8 cellular contexts compared by ENCODE assay signal in genomic region chr13:27170221-27170520, GRCh38.
DNase-seq lines count a peak whose midpoint lies in the region; ATAC-seq and TF ChIP-seq lines count a peak whose summit lies in the region.

No MANE protein-coding gene starts in this region.

- ATAC-seq in GM21526 (IDR thresholded peaks at IDR 0.05; ENCODE audit: low FRiP score, unreplicated experiment), result no peak
- ATAC-seq in HG02588 (IDR thresholded peaks at IDR 0.05; ENCODE audit: unreplicated experiment), result no peak

- DNase-seq in GM06990 (ENCODE audit: extremely low read depth, insufficient read length) (peak; percentile 65), cardiac fibroblast (ENCODE audit: low read depth in 2 of 2) (peak; percentile 58 to 77), NCI-H1105 treated with DMSO at 0.1 percent for 48 hours (lab: John Stamatoyannopoulos, UW) (no peak), GM19240 (ENCODE audit: insufficient read length, low spot score) (no peak)

- peak overlapping the region; percentile 82 for H3K4me2 ChIP-seq in Loucy (ENCODE audit: low read depth, low read length, poor library complexity, severe bottlenecking)

- H3K4me3 ChIP-seq in GM06990 (replicated peaks; ENCODE audit: low read depth, low read length) (peak overlapping the region; percentile 73), Loucy (ENCODE audit: low read length, poor library complexity, severe bottlenecking) (peak overlapping the region; percentile 89), cardiac fibroblast (replicated peaks in 1 of 2; ENCODE audit: low read depth in 2 of 2, low read length in 2 of 2) (peak overlapping the region; percentile 63 to 71), muscle layer of colon (ENCODE audit: low read depth in 1 of 2, low read length in 2 of 2) (peak overlapping the region; percentile 23 to 65)

- no peaks in the 10 kb centered on the region for H3K9me3 ChIP-seq in Loucy (ENCODE audit: insufficient read depth, low read depth, low read length)
- no peaks in the 10 kb centered on the region for H3K9me3 ChIP-seq in muscle layer of colon (ENCODE audit: low read length)

- no peaks in the 10 kb centered on the region for H3K36me3 ChIP-seq in GM06990 (ENCODE audit: control insufficient read depth, insufficient read depth, low read length)
- H3K36me3 ChIP-seq in Loucy (ENCODE audit: insufficient read depth, low read length), result no peaks in the 10 kb centered on the region
- no peaks in the 10 kb centered on the region for H3K36me3 ChIP-seq in muscle layer of colon (ENCODE audit: insufficient read depth, low read length)

- H3K9ac ChIP-seq in Loucy (ENCODE audit: low read depth, low read length, poor library complexity, severe bottlenecking) (peak overlapping the region; percentile 77), muscle layer of colon (ENCODE audit: low read length) (peak overlapping the region; percentile 85)

- H3K9me2 ChIP-seq in Loucy (replicated peaks; ENCODE audit: low read depth, low read length), result no peaks in the 10 kb centered on the region

- H3K27me3 ChIP-seq in GM06990 (replicated peaks; ENCODE audit: control insufficient read depth, insufficient read depth, low read length) (no peaks in the 10 kb centered on the region), Loucy (ENCODE audit: insufficient read depth, low read length, poor library complexity, severe bottlenecking) (no peaks in the 10 kb centered on the region), muscle layer of colon (ENCODE audit: control insufficient read depth in 1 of 2, insufficient read depth in 2 of 2, low read length in 2 of 2) (no peaks in the 10 kb centered on the region)

- peak overlapping the region; percentile 59 for H3K27ac ChIP-seq in muscle layer of colon (ENCODE audit: low read depth, low read length)

- peaks cover 46% of the 10 kb centered on the region for H3K4me1 ChIP-seq in Loucy (ENCODE audit: insufficient read depth, low read length, poor library complexity, severe bottlenecking)
- H3K4me1 ChIP-seq in muscle layer of colon (ENCODE audit: insufficient read depth, low read length), result peaks cover 50% of the 10 kb centered on the region

- TF ChIP-seq CTCF in GM06990 (IDR thresholded peaks at IDR 0.05; ENCODE audit: insufficient read depth, low read length, poor library complexity, severe bottlenecking), result no peak
- no peak for TF ChIP-seq CTCF in Loucy (conservative IDR thresholded peaks at IDR 0.05; ENCODE audit: low read length)
- TF ChIP-seq CTCF in cardiac fibroblast (IDR thresholded peaks at IDR 0.05; ENCODE audit: low read depth, low read length), result no peak

- H3F3A ChIP-seq in Loucy (ENCODE audit: low read depth), result peaks cover 5% of the 10 kb centered on the region; the same call in 1 of the 2 replicates

- peaks cover 59% of the 10 kb centered on the region for H3K79me2 ChIP-seq in Loucy (ENCODE audit: insufficient read depth, low read length)

- peaks cover 57% of the 10 kb centered on the region for H4K20me1 ChIP-seq in Loucy (ENCODE audit: insufficient read depth, low read length, poor library complexity, severe bottlenecking)

- no peak overlapping the region for H2AFZ ChIP-seq in Loucy (ENCODE audit: low read length)

Comparison
In these comparisons a context has a peak if more than half of its experiments do, and no peak if none do; other contexts are left out.
1. DNase-seq: peak in GM06990 (single experiment) and cardiac fibroblast (2 of 2); none in NCI-H1105 treated with DMSO at 0.1 percent for 48 hours (single experiment) and GM19240 (single experiment).
2. Peak in every context shown above with its lines, with median percentiles within 50 percentile points of each other: H3K4me3 ChIP-seq.